Comparison of ENCODE assay signal across 7 cellular contexts in genomic region chr5:140575309-140575708, GRCh38. TPM values are rescaled to one million over a fixed set of nuclear protein-coding genes. Genes with fewer than 3 reads are reported as not detected.
A peak's percentile ranks its signal among the peaks of the same experiment; 100 is the strongest.
DNase-seq lines count a peak whose midpoint lies in the region; ATAC-seq, FAIRE-seq and TF ChIP-seq lines count a peak whose summit lies in the region.
"Had no signal": no experiment of that assay in that cellular context is flagged by ENCODE, and none has a peak within 500 bp of the region (broad histone marks: within the 10 kb centered on the region; RNA-seq: fewer than 3 reads in every experiment).

No MANE protein-coding gene starts in this region.

- CTCF ChIA-PET in A549 (lab: Yijun Ruan, JAX): interaction anchor here (1.0 to 1.8 kb wide), 4 partner anchors 28 to 64 kb away, joined by 4 to 5 read pairs (median 4); partner anchors contain the start of gene EIF4EBP3

- DNase-seq in A549 (ENCODE audit: low read depth in 1 of 2, low spot score in 1 of 2) (peak in 1 of 2 experiments; percentile 61), NCI-H526 (lab: John Stamatoyannopoulos, UW) (peak; percentile 10 to 59), head of caudate nucleus (peak in 39 of 42 donors; percentile 11 to 73 (median 55)), NCI-H774 (lab: John Stamatoyannopoulos, UW) (no peak), retina (no peak)
- no peak for DNase-seq in stimulated activated CD4-positive, alpha-beta T cell treated with anti-CD3 and anti-CD28 coated beads, Interleukin-2, amount 100 ng/mL, for 24 hours
- DNase-seq: DND-41 had no signal

- no peak for FAIRE-seq in A549 (lab: Jason Lieb, UNC)

- no peak overlapping the region; a peak in 1 of 6 replicates for H3K27ac ChIP-seq in A549

- intact Hi-C loops in head of caudate nucleus (cut with DNase I): no loop called here

- WGBS in A549 (ENCODE audit: missing lambda C conversion rate): 79% methylated on average over 8 of the region's 8 CpGs

- peak; percentile 50 to 71 for TF ChIP-seq RAD21 in A549 (conservative IDR thresholded peaks at IDR 0.05 in 1 of 2, IDR thresholded peaks at IDR 0.05 in 1 of 2)

- no peaks in the 10 kb centered on the region for H3K4me1 ChIP-seq in A549

- POLR2A ChIA-PET in A549 (lab: Yijun Ruan, JAX): no interaction called here

- peak; percentile 59 to 80; a peak in 4 of 6 replicates for ATAC-seq in A549

- no peaks in the 10 kb centered on the region for H3K9me3 ChIP-seq in A549

- no peak for TF ChIP-seq POLR2A in A549 (IDR thresholded peaks at IDR 0.05; ENCODE audit: low read length)

- 0 out of 3 replicates have a peak, but pooled peaks have one; percentile 30 for TF ChIP-seq CTCF in A549 (IDR thresholded peaks at IDR 0.05)

- no peak overlapping the region for H3K4me2 ChIP-seq in A549

- no peak overlapping the region for H3K4me3 ChIP-seq in A549

- TF ChIP-seq EP300 in A549 (IDR thresholded peaks at IDR 0.05): no peak

TF ChIP-seq in A549, 52 proteins besides CTCF, POLR2A, EP300 and RAD21:
- peak; percentile 48; the same call in 2 of the 3 replicates for TF ChIP-seq SMC3 (IDR thresholded peaks at IDR 0.05)
- TF ChIP-seq RCOR1 (IDR thresholded peaks at IDR 0.05; ENCODE audit: low read depth, low read length): no peak

RNA-seq across cellular contexts. Expression of gene SLC35A4, which starts 10.7 kb away (rescaled TPM):
- polyA plus RNA-seq in A549 (2011; rRNA removed) (79.5 and 135 TPM in 2 replicates), A549 (2017; fragmentation: RNase III; extraction: RNeasy Plus Mini Kit Qiagen cat#74134 plus additional on column Dnase treatment) (62.1 to 70.3 TPM (median 65.6 TPM) in 3 replicates)
- polyA plus RNA-seq in A549 (2012; cell fraction: cytosol; rRNA removed): 95.2 and 118 TPM in 2 replicates
- 70.8 and 86.9 TPM in 2 replicates for polyA plus RNA-seq in A549 (2012; cell fraction: nucleus; rRNA removed)
- 107 and 136 TPM in 2 replicates for polyA minus RNA-seq in A549 (2011; rRNA and poly(A)+ RNA removed)

RNA-seq across cellular contexts. Expression of gene APBB3, which starts 10.9 kb away (rescaled TPM):
- polyA plus RNA-seq in A549 (2011; rRNA removed): 11.7 and 13.4 TPM in 2 replicates
- 10.4 and 10.5 TPM in 2 replicates for polyA plus RNA-seq in A549 (2012; cell fraction: cytosol; rRNA removed)
- 102 and 116 TPM in 2 replicates for polyA plus RNA-seq in A549 (2012; cell fraction: nucleus; rRNA removed)
- 7.1 to 10.6 TPM (median 9.4 TPM) in 3 replicates for polyA plus RNA-seq in A549 (2017; fragmentation: RNase III; extraction: RNeasy Plus Mini Kit Qiagen cat#74134 plus additional on column Dnase treatment)
- polyA minus RNA-seq in A549 (2011; rRNA and poly(A)+ RNA removed): 16.8 and 17.7 TPM in 2 replicates

RNA-seq across cellular contexts. Expression of gene SRA1, which starts 18.0 kb away (rescaled TPM):
- polyA plus RNA-seq in A549 (2011; rRNA removed) (48.1 and 50.8 TPM in 2 replicates), A549 (2017; fragmentation: RNase III; extraction: RNeasy Plus Mini Kit Qiagen cat#74134 plus additional on column Dnase treatment) (28.6 to 32.1 TPM (median 30.3 TPM) in 3 replicates)
- 27.9 and 30.4 TPM in 2 replicates for polyA plus RNA-seq in A549 (2012; cell fraction: cytosol; rRNA removed)
- 18.5 and 21.7 TPM in 2 replicates for polyA plus RNA-seq in A549 (2012; cell fraction: nucleus; rRNA removed)
- 26.5 and 32.6 TPM in 2 replicates for polyA minus RNA-seq in A549 (2011; rRNA and poly(A)+ RNA removed)

RNA-seq across cellular contexts. Expression of gene EIF4EBP3, which starts 27.8 kb away (rescaled TPM):
- polyA plus RNA-seq in A549 (2011; rRNA removed) (2.0 and 2.9 TPM in 2 replicates), A549 (2017; fragmentation: RNase III; extraction: RNeasy Plus Mini Kit Qiagen cat#74134 plus additional on column Dnase treatment) (0.96 to 1.6 TPM (median 1.2 TPM) in 3 replicates)
- 0.79 and 1.1 TPM in 2 replicates for polyA plus RNA-seq in A549 (2012; cell fraction: cytosol; rRNA removed)
- 2.1 and 3.8 TPM in 2 replicates for polyA plus RNA-seq in A549 (2012; cell fraction: nucleus; rRNA removed)
- polyA minus RNA-seq in A549 (2011; rRNA and poly(A)+ RNA removed): 2.2 and 3.0 TPM in 2 replicates

RNA-seq across cellular contexts. Expression of gene CD14, which starts 57.7 kb away (rescaled TPM):
- polyA plus RNA-seq in A549 (2011; rRNA removed) (3.3 and 6.3 TPM in 2 replicates), A549 (2017; fragmentation: RNase III; extraction: RNeasy Plus Mini Kit Qiagen cat#74134 plus additional on column Dnase treatment) (2.0 to 3.5 TPM (median 2.9 TPM) in 3 replicates)
- polyA plus RNA-seq in A549 (2012; cell fraction: cytosol; rRNA removed): 3.4 and 4.3 TPM in 2 replicates
- 8.4 and 11.5 TPM in 2 replicates for polyA plus RNA-seq in A549 (2012; cell fraction: nucleus; rRNA removed)
- 1.4 and 2.0 TPM in 2 replicates for polyA minus RNA-seq in A549 (2011; rRNA and poly(A)+ RNA removed)

Comparison
In these comparisons a context has a peak if more than half of its experiments do, and no peak if none do; other contexts are left out.
1. DNase-seq: peak in NCI-H526 (2 of 2) and head of caudate nucleus (39 of 42); none in NCI-H774 (single experiment), stimulated activated CD4-positive, alpha-beta T cell treated with anti-CD3 and anti-CD28 coated beads, Interleukin-2, amount 100 ng/mL, for 24 hours (0 of 2) and retina (single experiment).